In genomic region chr17:82317394-82318168, GRCh38 we compare ENCODE assay signal across 12 cellular contexts. TPM values are rescaled to one million over a fixed set of nuclear protein-coding genes. Genes with fewer than 3 reads are reported as not detected.
A peak's percentile ranks its signal among the peaks of the same experiment; 100 is the strongest.
DNase-seq lines count a peak whose midpoint lies in the region; ATAC-seq and TF ChIP-seq lines count a peak whose summit lies in the region.
"Had no signal": no experiment of that assay in that cellular context is flagged by ENCODE, and none has a peak within 500 bp of the region (broad histone marks: within the 10 kb centered on the region; RNA-seq: fewer than 3 reads in every experiment).

CD7 (minus strand) TSS chr17:82317608; CDS start chr17:82317495, 113 bp downstream.

- H3K4me3 ChIP-seq in testis, result no peak within 1 kb of the TSS

- no peaks in the 10 kb centered on the region for H3K9me3 ChIP-seq in testis

- H3K27ac Mint-ChIP-seq in immature natural killer cell, result peak within 1 kb of the TSS in 1 of 6 donors; percentile 93

- peaks cover 0 to 11% (median 3%) of the 10 kb centered on the region in 3 donors for H3K36me3 Mint-ChIP-seq in immature natural killer cell

- no peak for TF ChIP-seq POLR2A in testis (IDR thresholded peaks at IDR 0.05)

- intact Hi-C loops in T-helper 1 cell treated with Interleukin-12 subunit alpha and Interleukin-12 subunit beta and Interleukin-4 antibody, amounts not matched to agents 30 ng/mL and 1 ng/mL, for 36 hours (cut with micrococcal nuclease), result loop anchor here (1.0 kb wide), 3 partner anchors 14 to 19 kb away; partner anchors contain the start of gene SECTM1
- intact Hi-C loops in cardiac septum (cut with DNase I) (no loop called here), testis (cut with DNase I; ENCODE audit: low total_unique reads) (no loop called here)

- peaks cover 5 to 26% (median 8%) of the 10 kb centered on the region in 3 donors for H3K27me3 Mint-ChIP-seq in immature natural killer cell (ENCODE audit: low read depth in 3 of 3)

- no peak within 1 kb of the TSS for H3K27ac ChIP-seq in testis

- peaks cover 20 to 27% of the 10 kb centered on the region in 2 donors for H3K4me1 Mint-ChIP-seq in immature natural killer cell

- no peaks in the 10 kb centered on the region for H3K27me3 ChIP-seq in testis

- H3K4me1 ChIP-seq in testis, result peaks cover 6% of the 10 kb centered on the region

- ATAC-seq in stimulated activated naive CD8-positive, alpha-beta T cell treated with anti-CD3 and anti-CD28 coated beads, Interleukin-15, Interleukin-2, amounts not matched to agents 100 U/mL and 50 U/mL, for 24 hours, result peak; percentile 83
- ATAC-seq: PC-3 had no signal

- TF ChIP-seq CTCF in testis (IDR thresholded peaks at IDR 0.05), result no peak

- H3K4me3 Mint-ChIP-seq in immature natural killer cell, result peak within 1 kb of the TSS in 3 of 5 donors; percentile 92 to 96 (median 92)

- peak; percentile 84 for DNase-seq in activated T-cell treated with anti-CD3 and anti-CD28 coated beads, Interleukin-2, amount 50 U/mL, for 1 hour
- DNase-seq in immature natural killer cell, result peak; percentile 81 to 87 (median 83)
- peak; percentile 79 for DNase-seq in stimulated activated naive CD8-positive, alpha-beta T cell treated with anti-CD3 and anti-CD28 coated beads, Interleukin-15, Interleukin-2, amounts not matched to agents 100 U/mL and 50 U/mL, for 24 hours
- no peak for DNase-seq in cardiac septum (ENCODE audit: low spot score)
- DNase-seq in HUDEP-2 (lab: John Stamatoyannopoulos, UW; ENCODE audit: unreplicated experiment in 76 of 76), result no peak
- DNase-seq in 8988T, result no peak
- no peak for DNase-seq in testis
- DNase-seq: EL, erythroblast, MV-4-11, PC-3 had no signal

- WGBS in testis, 2 donors, result 78 to 91% methylated on average over 4 to 26 of the region's 26 CpGs

- no peaks in the 10 kb centered on the region for H3K9me3 Mint-ChIP-seq in immature natural killer cell

- no peaks in the 10 kb centered on the region for H3K36me3 ChIP-seq in testis (ENCODE audit: low read depth, missing control alignments)

RNA-seq across cellular contexts. Expression of gene CD7, which starts in this region (rescaled TPM):
- total RNA-seq in T-helper 1 cell treated with Interleukin-12 subunit alpha and Interleukin-12 subunit beta and Interleukin-4 antibody, amounts not matched to agents 30 ng/mL and 1 ng/mL, for 36 hours, result 398 and 405 TPM in 2 replicates
- polyA plus RNA-seq in immature natural killer cell, result 100 to 1,000 TPM; 278 to 589 (median 370) TPM
- total RNA-seq in cardiac septum, result 0.62 TPM
- 1 to 10 TPM in 1 of 2 donors, under 1 TPM in 1; 0.55 to 2.3 TPM for total RNA-seq in testis
- 3.0 TPM for polyA plus RNA-seq in testis (ENCODE audit: insufficient read depth, low read depth, low replicate concordance)

Comparison
In these comparisons a context has a peak if more than half of its experiments do, and no peak if none do; other contexts are left out.
1. RNA of gene CD7 (total RNA-seq): 398 to 405 TPM in T-helper 1 cell treated with Interleukin-12 subunit alpha and Interleukin-12 subunit beta and Interleukin-4 antibody, amounts not matched to agents 30 ng/mL and 1 ng/mL, for 36 hours; 0.55 to 2.3 TPM in testis and 0.62 TPM in cardiac septum (single experiment); every median in the first group is over 100 times any median in the second.
2. RNA of gene CD7 (polyA plus RNA-seq): 278 to 589 TPM in immature natural killer cell; 3.0 TPM in testis (single experiment); every median in the first group is over 10 times any median in the second.
3. DNase-seq: peak in activated T-cell treated with anti-CD3 and anti-CD28 coated beads, Interleukin-2, amount 50 U/mL, for 1 hour (single experiment), immature natural killer cell (3 of 3) and stimulated activated naive CD8-positive, alpha-beta T cell treated with anti-CD3 and anti-CD28 coated beads, Interleukin-15, Interleukin-2, amounts not matched to agents 100 U/mL and 50 U/mL, for 24 hours (single experiment); none in cardiac septum (single experiment), HUDEP-2 (0 of 76), 8988T (single experiment) and testis (single experiment).